ENCODE assay signal across 30 cellular contexts in the genomic region with DNA sequence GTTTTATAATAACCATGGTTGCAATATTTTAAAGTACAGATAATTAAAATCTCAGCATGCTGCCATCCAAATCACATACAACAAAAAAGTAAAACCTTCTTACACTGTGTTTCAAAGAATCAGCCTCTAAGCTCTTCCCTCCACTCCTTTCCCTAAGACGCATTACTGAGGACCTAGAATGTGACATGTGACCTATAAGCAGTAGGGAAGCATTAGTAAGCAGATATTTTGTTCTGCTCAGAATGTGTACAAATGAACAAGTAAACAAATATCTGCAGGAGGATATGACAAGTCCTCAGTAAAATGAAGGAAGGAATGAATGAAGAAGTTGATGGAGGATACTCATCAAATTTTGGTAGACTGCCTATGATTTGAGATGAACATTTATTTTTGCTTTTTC.
"Had no signal": no experiment of that assay in that cellular context is flagged by ENCODE, and none has a peak within 500 bp of the region (broad histone marks: within the 10 kb centered on the region; RNA-seq: fewer than 3 reads in every experiment).

No MANE protein-coding gene starts in this region.

- H3K9ac ChIP-seq: parathyroid adenoma had no signal

- H3K27me3 Mint-ChIP-seq: activated CD4-positive, alpha-beta memory T cell treated with anti-CD3 and anti-CD28 coated beads, Interleukin-2, amount 10 ng/mL, durations not matched to agents 7 days and 5 days; activated CD4-positive, alpha-beta T cell treated with anti-CD3 and anti-CD28 coated beads, Interleukin-2, amount 10 ng/mL, durations not matched to agents 24 days and 14 days; activated T-cell treated with anti-CD3 and anti-CD28 coated beads, Interleukin-2, amount 50 U/mL, for 24 hours; activated T-helper 17 cell treated with anti-CD3 and anti-CD28 coated beads, Interleukin-2, amount 50 U/mL, for 72 hours; naive thymus-derived CD4-positive, alpha-beta T cell; T-helper 17 cell had no signal

- DNase-seq: activated CD4-positive, alpha-beta memory T cell treated with anti-CD3 and anti-CD28 coated beads, Interleukin-2, amount 10 ng/mL, durations not matched to agents 7 days and 5 days; activated CD4-positive, alpha-beta T cell treated with anti-CD3 and anti-CD28 coated beads, Interleukin-2, amount 10 ng/mL, durations not matched to agents 24 days and 14 days; activated CD4-positive, CD25-positive, alpha-beta regulatory T cell treated with anti-CD3 and anti-CD28 coated beads, Interleukin-2, amount 50 U/mL, for 72 hours; activated CD8-positive, alpha-beta memory T cell treated with anti-CD3 and anti-CD28 coated beads, Interleukin-2, amount 50 U/mL, for 48 hours; activated gamma-delta T cell treated with Interleukin-2 at 50 U/mL for 16 hours; activated naive CD4-positive, alpha-beta T cell treated with anti-CD3 and anti-CD28 coated beads, Interleukin-2, amount 50 U/mL, for 16 hours; activated T-cell treated with anti-CD3 and anti-CD28 coated beads, Interleukin-2, amount 50 U/mL, for 24 hours; amniotic stem cell; colonic mucosa; dorsolateral prefrontal cortex; effector memory CD4-positive, alpha-beta T cell; foreskin fibroblast; head of caudate nucleus; hippocampal formation; kidney; left colon; mammary epithelial cell; naive thymus-derived CD4-positive, alpha-beta T cell; occipital lobe; psoas muscle; spleen; stimulated activated naive CD4-positive, alpha-beta T cell; T-helper 17 cell; T1000; trophoblast cell had no signal

- H3K4me1 ChIP-seq: colonic mucosa, parathyroid adenoma, psoas muscle, right atrium auricular region, spleen had no signal

- ATAC-seq: activated T-helper 17 cell treated with anti-CD3 and anti-CD28 coated beads, Interleukin-2, amount 50 U/mL, for 72 hours; left colon; naive thymus-derived CD4-positive, alpha-beta T cell; psoas muscle; T-helper 17 cell had no signal

- H3K27ac ChIP-seq: colonic mucosa, dorsolateral prefrontal cortex, parathyroid adenoma, psoas muscle, right atrium auricular region, spleen, thoracic aorta had no signal

- H3K4me3 ChIP-seq: colonic mucosa, dorsolateral prefrontal cortex, psoas muscle, right atrium auricular region, spleen, thoracic aorta had no signal

- H3K4me3 Mint-ChIP-seq: activated CD4-positive, alpha-beta memory T cell treated with anti-CD3 and anti-CD28 coated beads, Interleukin-2, amount 10 ng/mL, durations not matched to agents 7 days and 5 days; activated CD4-positive, alpha-beta T cell treated with anti-CD3 and anti-CD28 coated beads, Interleukin-2, amount 10 ng/mL, durations not matched to agents 24 days and 14 days; activated T-cell treated with anti-CD3 and anti-CD28 coated beads, Interleukin-2, amount 50 U/mL, for 24 hours; activated T-helper 17 cell treated with anti-CD3 and anti-CD28 coated beads, Interleukin-2, amount 50 U/mL, for 72 hours; mesothelial cell of epicardium; naive thymus-derived CD4-positive, alpha-beta T cell; T-helper 17 cell had no signal

- H3K27me3 ChIP-seq: colonic mucosa, dorsolateral prefrontal cortex, right atrium auricular region, spleen had no signal

- H3K79me2 ChIP-seq: parathyroid adenoma had no signal

- H3K9me3 ChIP-seq: colonic mucosa, psoas muscle, right atrium auricular region, spleen, thoracic aorta had no signal

- H3K4me1 Mint-ChIP-seq: mesothelial cell of epicardium, T-helper 17 cell had no signal

- H3K9me3 Mint-ChIP-seq: activated CD4-positive, alpha-beta memory T cell treated with anti-CD3 and anti-CD28 coated beads, Interleukin-2, amount 10 ng/mL, durations not matched to agents 7 days and 5 days; activated CD4-positive, alpha-beta T cell treated with anti-CD3 and anti-CD28 coated beads, Interleukin-2, amount 10 ng/mL, durations not matched to agents 24 days and 14 days; activated T-helper 17 cell treated with anti-CD3 and anti-CD28 coated beads, Interleukin-2, amount 50 U/mL, for 72 hours; mesothelial cell of epicardium; naive thymus-derived CD4-positive, alpha-beta T cell had no signal

- H2AFZ ChIP-seq: parathyroid adenoma had no signal

- H3K27ac Mint-ChIP-seq: activated CD4-positive, alpha-beta memory T cell treated with anti-CD3 and anti-CD28 coated beads, Interleukin-2, amount 10 ng/mL, durations not matched to agents 7 days and 5 days; activated CD4-positive, alpha-beta T cell treated with anti-CD3 and anti-CD28 coated beads, Interleukin-2, amount 10 ng/mL, durations not matched to agents 24 days and 14 days; activated T-cell treated with anti-CD3 and anti-CD28 coated beads, Interleukin-2, amount 50 U/mL, for 24 hours; activated T-helper 17 cell treated with anti-CD3 and anti-CD28 coated beads, Interleukin-2, amount 50 U/mL, for 72 hours; mesothelial cell of epicardium; naive thymus-derived CD4-positive, alpha-beta T cell; T-helper 17 cell had no signal

- H3K36me3 ChIP-seq: colonic mucosa, right atrium auricular region, thoracic aorta had no signal
